In genomic region chr15:43230640-43231115, GRCh38 we compare ENCODE assay signal across 19 cellular contexts. TPM values are rescaled to one million over a fixed set of nuclear protein-coding genes. Genes with fewer than 3 reads are reported as not detected.
DNase-seq lines count a peak whose midpoint lies in the region; ATAC-seq and TF ChIP-seq lines count a peak whose summit lies in the region.
"Had no signal": no experiment of that assay in that cellular context is flagged by ENCODE, and none has a peak within 500 bp of the region (broad histone marks: within the 10 kb centered on the region; RNA-seq: fewer than 3 reads in every experiment).

No MANE protein-coding gene starts in this region.

- H3K4me3 Mint-ChIP-seq in stimulated activated memory B cell treated with anti-CD40 and anti-IgM and Interleukin-4, amounts not matched to agents 10 μg/mL and 1 μg/mL and 100 μg/mL, for 72 hours, result no peak overlapping the region

- no peaks in the 10 kb centered on the region for H3K36me3 Mint-ChIP-seq in stimulated activated memory B cell treated with anti-CD40 and anti-IgM and Interleukin-4, amounts not matched to agents 10 μg/mL and 1 μg/mL and 100 μg/mL, for 72 hours

- 58% methylated on average over 2 of the region's 2 CpGs for WGBS in esophagus muscularis mucosa

- intact Hi-C loops in esophagus muscularis mucosa (cut with DNase I), result no loop called here

- no peaks in the 10 kb centered on the region for H3K9me3 Mint-ChIP-seq in stimulated activated memory B cell treated with anti-CD40 and anti-IgM and Interleukin-4, amounts not matched to agents 10 μg/mL and 1 μg/mL and 100 μg/mL, for 72 hours

- H3K27me3 ChIP-seq in MG63 (no peaks in the 10 kb centered on the region), esophagus muscularis mucosa (peaks cover 0 to 6% (median 2%) of the 10 kb centered on the region in 4 donors)
- H3K27me3 ChIP-seq: adrenal gland, neutrophil, uterus had no signal

- TF ChIP-seq EP300 in esophagus muscularis mucosa (IDR thresholded peaks at IDR 0.05), result no peak

- H3K36me3 ChIP-seq in MG63 (no peaks in the 10 kb centered on the region), esophagus muscularis mucosa (no peaks in the 10 kb centered on the region)
- H3K36me3 ChIP-seq: adrenal gland, neutrophil, uterus had no signal

- peaks cover 0 to 5% (median 0%) of the 10 kb centered on the region in 4 donors for H3K4me1 ChIP-seq in esophagus muscularis mucosa
- H3K4me1 ChIP-seq: adrenal gland, uterus had no signal

- H3K4me1 Mint-ChIP-seq in stimulated activated memory B cell treated with anti-CD40 and anti-IgM and Interleukin-4, amounts not matched to agents 10 μg/mL and 1 μg/mL and 100 μg/mL, for 72 hours, result peaks cover 8% of the 10 kb centered on the region

- TF ChIP-seq CTCF in AG10803 (conservative IDR thresholded peaks at IDR 0.05; ENCODE audit: low read length) (no peak), esophagus muscularis mucosa (IDR thresholded peaks at IDR 0.05) (no peak)

- peak; percentile 78 for DNase-seq in AG10803 (ENCODE audit: low read depth)
- peak; percentile 11 for DNase-seq in MG63
- DNase-seq in esophagus muscularis mucosa (ENCODE audit: extremely low spot score), result no peak
- DNase-seq in renal cortical epithelial cell (ENCODE audit: low read depth), result peak; percentile 15
- DNase-seq in iPS-NIHi11 (ENCODE audit: low spot score), result no peak
- DNase-seq in nucleus accumbens (lab: John Stamatoyannopoulos, UW), result no peak
- no peak for DNase-seq in Ammon's horn (ENCODE audit: low spot score)
- DNase-seq: activated CD4-positive, alpha-beta T cell treated with anti-CD3 and anti-CD28 coated beads, Interleukin-2, amount 50 U/mL, for 4 hours; activated T-cell treated with anti-CD3 and anti-CD28 coated beads, Interleukin-2, amount 50 U/mL, for 1 hour; KG1; kidney glomerular epithelial cell; NCI-H1092 treated with DMSO at 0.1 percent for 48 hours; uterus had no signal

- H3K9me3 ChIP-seq in MG63 (peaks cover 3% of the 10 kb centered on the region; the same call in 1 of the 2 replicates), esophagus muscularis mucosa (no peaks in the 10 kb centered on the region)
- H3K9me3 ChIP-seq: adrenal gland, neutrophil, uterus had no signal

- no peak for ATAC-seq in stimulated activated memory B cell treated with anti-CD40 and anti-IgM and Interleukin-4, amounts not matched to agents 10 μg/mL and 1 μg/mL and 100 μg/mL, for 72 hours

- no peak overlapping the region for H3K27ac Mint-ChIP-seq in stimulated activated memory B cell treated with anti-CD40 and anti-IgM and Interleukin-4, amounts not matched to agents 10 μg/mL and 1 μg/mL and 100 μg/mL, for 72 hours

- no peaks in the 10 kb centered on the region for H3K27me3 Mint-ChIP-seq in stimulated activated memory B cell treated with anti-CD40 and anti-IgM and Interleukin-4, amounts not matched to agents 10 μg/mL and 1 μg/mL and 100 μg/mL, for 72 hours

- H3K4me3 ChIP-seq in AG10803 (ENCODE audit: low read length), result no peak overlapping the region
- no peak overlapping the region for H3K4me3 ChIP-seq in MG63
- no peak overlapping the region for H3K4me3 ChIP-seq in esophagus muscularis mucosa
- H3K4me3 ChIP-seq: adrenal gland, uterus had no signal

- no peak for TF ChIP-seq POLR2A in esophagus muscularis mucosa (IDR thresholded peaks at IDR 0.05; ENCODE audit: low read depth)

- peak overlapping the region; percentile 41 to 63 (median 44) for H3K27ac ChIP-seq in esophagus muscularis mucosa (replicated peaks in 1 of 4)
- H3K27ac ChIP-seq: neutrophil, uterus had no signal

RNA-seq across cellular contexts. Expression of gene EPB42, which starts 9.9 kb away (rescaled TPM):
- not detected in 2 replicates for total RNA-seq in MG63 (2014; rRNA removed; shearing (Covaris generic); ENCODE audit: low replicate concordance)
- total RNA-seq in esophagus muscularis mucosa (under 1 TPM in 1 of 4 donors, not detected in 3; 0.33 TPM), renal cortical epithelial cell (not detected in 2 replicates)
- total RNA-seq: endothelial cell of umbilical vein had no signal

RNA-seq across cellular contexts. Expression of gene TGM5, which starts 36.0 kb away (rescaled TPM):
- 0.07 TPM in 1 of 2 replicates, not detected in the other for total RNA-seq in MG63 (2014; rRNA removed; shearing (Covaris generic); ENCODE audit: low replicate concordance)
- total RNA-seq in esophagus muscularis mucosa (under 1 TPM; under 0.01 to 0.91 (median 0.25) TPM), renal cortical epithelial cell (0.25 and 0.35 TPM in 2 replicates)
- total RNA-seq: cerebellum, endothelial cell of umbilical vein, mononuclear cell, uterus had no signal

RNA-seq across cellular contexts. Expression of gene CCNDBP1, which starts 45.5 kb away (rescaled TPM):
- 58.9 and 97.1 TPM in 2 replicates for total RNA-seq in MG63 (2014; rRNA removed; shearing (Covaris generic); ENCODE audit: low replicate concordance)
- total RNA-seq in esophagus muscularis mucosa (10 to 100 TPM; 44.9 to 87.2 (median 69.6) TPM), renal cortical epithelial cell (97.7 and 153 TPM in 2 replicates)

Comparison
In these comparisons a context has a peak if more than half of its experiments do, and no peak if none do; other contexts are left out.
1. DNase-seq: peak in AG10803 (single experiment), MG63 (single experiment) and renal cortical epithelial cell (single experiment); none in esophagus muscularis mucosa (single experiment), iPS-NIHi11 (single experiment), nucleus accumbens (0 of 56) and Ammon's horn (single experiment).